29 cellular contexts compared by ENCODE assay signal in genomic region chr3:126582286-126582685, GRCh38. TPM values are rescaled to one million over a fixed set of nuclear protein-coding genes. Genes with fewer than 3 reads are reported as not detected.
"Had no signal": no experiment of that assay in that cellular context is flagged by ENCODE, and none has a peak within 500 bp of the region (broad histone marks: within the 10 kb centered on the region; RNA-seq: fewer than 3 reads in every experiment).

No MANE protein-coding gene starts in this region.

- DNase-seq: activated CD4-positive, alpha-beta T cell treated with anti-CD3 and anti-CD28 coated beads for 48 hours; activated CD4-positive, alpha-beta T cell treated with anti-CD3 and anti-CD28 coated beads, Interleukin-2, amount 50 U/mL, for 4 hours; activated CD4-positive, CD25-positive, alpha-beta regulatory T cell treated with anti-CD3 and anti-CD28 coated beads, Interleukin-2, amount 50 U/mL, for 72 hours; activated CD8-positive, alpha-beta memory T cell treated with anti-CD3 and anti-CD28 coated beads, Interleukin-2, amount 50 U/mL, for 48 hours; activated CD8-positive, alpha-beta T cell treated with anti-CD3 and anti-CD28 coated beads, Interleukin-2, amount 10 ng/mL, durations not matched to agents 7 days and 5 days; activated effector memory CD4-positive, alpha-beta T cell treated with Interleukin-2 at 50 U/mL for 16 hours; activated naive CD4-positive, alpha-beta T cell; activated T-cell treated with anti-CD3 and anti-CD28 coated beads, Interleukin-2, amount 50 U/mL, for 1 hour; aorta; caudate nucleus; colonic mucosa; MV-4-11; NCI-H1092 treated with DMSO at 0.1 percent for 48 hours; NCI-H1417 treated with DMSO at 0.1 percent for 48 hours; NCI-H1930; NCI-H2107; NCI-H446; NCI-H526; Peyer's patch; Right ventricle myocardium superior; SK-N-SH had no signal

- H3K9me3 Mint-ChIP-seq: activated T-helper 1 cell treated with anti-CD3 and anti-CD28 coated beads, Interleukin-12 subunit alpha, Interleukin-12 subunit beta, Interleukin-2, Interleukin-4 antibody, amounts not matched to agents 30 ng/mL and 10 ng/mL and 1 ng/mL, durations not matched to agents 14 hours and 24 hours and 36 hours had no signal

- H3K27ac Mint-ChIP-seq: activated CD8-positive, alpha-beta T cell treated with anti-CD3 and anti-CD28 coated beads, Interleukin-2, amount 10 ng/mL, durations not matched to agents 7 days and 5 days; activated naive CD4-positive, alpha-beta T cell treated with anti-CD3 and anti-CD28 coated beads, Interleukin-2, amount 50 U/mL, for 24 hours; activated T-helper 1 cell treated with anti-CD3 and anti-CD28 coated beads, Interleukin-12 subunit alpha, Interleukin-12 subunit beta, Interleukin-2, Interleukin-4 antibody, amounts not matched to agents 30 ng/mL and 10 ng/mL and 1 ng/mL, durations not matched to agents 14 hours and 24 hours and 36 hours; WTC11 had no signal

- ATAC-seq: activated CD8-positive, alpha-beta T cell treated with anti-CD3 and anti-CD28 coated beads, Interleukin-2, amount 10 ng/mL, durations not matched to agents 7 days and 5 days; WTC11 had no signal

- H3K4me1 Mint-ChIP-seq: activated naive CD4-positive, alpha-beta T cell treated with anti-CD3 and anti-CD28 coated beads, Interleukin-2, amount 50 U/mL, for 24 hours; WTC11 had no signal

- H3K36me3 Mint-ChIP-seq: activated naive CD4-positive, alpha-beta T cell treated with anti-CD3 and anti-CD28 coated beads, Interleukin-2, amount 50 U/mL, for 24 hours; WTC11 had no signal

- H3K4me3 Mint-ChIP-seq: activated CD8-positive, alpha-beta T cell treated with anti-CD3 and anti-CD28 coated beads, Interleukin-2, amount 10 ng/mL, durations not matched to agents 7 days and 5 days; activated naive CD4-positive, alpha-beta T cell treated with anti-CD3 and anti-CD28 coated beads, Interleukin-2, amount 50 U/mL, for 24 hours; activated T-helper 1 cell treated with anti-CD3 and anti-CD28 coated beads, Interleukin-12 subunit alpha, Interleukin-12 subunit beta, Interleukin-2, Interleukin-4 antibody, amounts not matched to agents 30 ng/mL and 10 ng/mL and 1 ng/mL, durations not matched to agents 14 hours and 24 hours and 36 hours; WTC11 had no signal

RNA-seq across cellular contexts. Expression of gene C3orf22, which starts 23.6 kb away (rescaled TPM):
- total RNA-seq: activated CD8-positive, alpha-beta T cell treated with anti-CD3 and anti-CD28 coated beads, Interleukin-2, amount 10 ng/mL, durations not matched to agents 7 days and 5 days; activated T-helper 1 cell treated with anti-CD3 and anti-CD28 coated beads, Interleukin-12 subunit alpha, Interleukin-12 subunit beta, Interleukin-2, Interleukin-4 antibody, amounts not matched to agents 30 ng/mL and 10 ng/mL and 1 ng/mL, durations not matched to agents 14 hours and 24 hours and 36 hours; aorta; breast epithelium; colonic mucosa; MCF 10A; Peyer's patch; Right ventricle myocardium superior; SJCRH30; T-helper 1 cell treated with Interleukin-12 subunit alpha and Interleukin-12 subunit beta and Interleukin-4 antibody, amounts not matched to agents 30 ng/mL and 1 ng/mL, for 36 hours; WTC11 had no signal

RNA-seq across cellular contexts. Expression of gene CHST13, which starts 58.3 kb away (rescaled TPM):
- total RNA-seq: activated CD8-positive, alpha-beta T cell treated with anti-CD3 and anti-CD28 coated beads, Interleukin-2, amount 10 ng/mL, durations not matched to agents 7 days and 5 days; activated T-helper 1 cell treated with anti-CD3 and anti-CD28 coated beads, Interleukin-12 subunit alpha, Interleukin-12 subunit beta, Interleukin-2, Interleukin-4 antibody, amounts not matched to agents 30 ng/mL and 10 ng/mL and 1 ng/mL, durations not matched to agents 14 hours and 24 hours and 36 hours; cerebellum; MCF 10A; SJCRH30; T-helper 1 cell treated with Interleukin-12 subunit alpha and Interleukin-12 subunit beta and Interleukin-4 antibody, amounts not matched to agents 30 ng/mL and 1 ng/mL, for 36 hours had no signal
